26 cellular contexts compared by ENCODE assay signal in genomic region chr19:29538651-29539050, GRCh38. TPM values are rescaled to one million over a fixed set of nuclear protein-coding genes. Genes with fewer than 3 reads are reported as not detected.
DNase-seq lines count a peak whose midpoint lies in the region; ATAC-seq, FAIRE-seq and TF ChIP-seq lines count a peak whose summit lies in the region.
"Had no signal": no experiment of that assay in that cellular context is flagged by ENCODE, and none has a peak within 500 bp of the region (broad histone marks: within the 10 kb centered on the region; RNA-seq: fewer than 3 reads in every experiment).

No MANE protein-coding gene starts in this region.

- no peak overlapping the region for H3K27ac ChIP-seq in heart right ventricle
- H3K27ac ChIP-seq: A549; BLaER1 treated with 17β-estradiol and CSF1 and Interleukin-3, amounts not matched to agents 10 nM and 100 nM had no signal

- no peak for TF ChIP-seq CTCF in bronchial epithelial cell (IDR thresholded peaks at IDR 0.05; ENCODE audit: insufficient read depth, low read length, severe bottlenecking)
- no peak for TF ChIP-seq CTCF in heart right ventricle (IDR thresholded peaks at IDR 0.05)

- H3K27me3 ChIP-seq in bronchial epithelial cell (ENCODE audit: control insufficient read depth, insufficient read depth, low read length) (no peaks in the 10 kb centered on the region), heart right ventricle (peaks cover 0 to 54% (median 35%) of the 10 kb centered on the region in 7 donors)
- H3K27me3 ChIP-seq: BE2C; BLaER1 treated with 17β-estradiol and CSF1 and Interleukin-3, amounts not matched to agents 10 nM and 100 nM had no signal

- H3K4me1 ChIP-seq in heart right ventricle: no peaks in the 10 kb centered on the region
- H3K4me1 ChIP-seq: A549; BE2C; BLaER1 treated with 17β-estradiol and CSF1 and Interleukin-3, amounts not matched to agents 10 nM and 100 nM had no signal

- FAIRE-seq in bronchial epithelial cell (lab: Jason Lieb, UNC): peak; percentile 64
- FAIRE-seq: A549, D721Med, GM12878, GM19239 had no signal

- no peak for ATAC-seq in heart right ventricle
- ATAC-seq: A549, GM12878, GM23338, HCT116 had no signal

- intact Hi-C loops in heart right ventricle (cut with DNase I): no loop called here

- H3K36me3 ChIP-seq in bronchial epithelial cell (ENCODE audit: control insufficient read depth, insufficient read depth, low read length) (no peaks in the 10 kb centered on the region), heart right ventricle (no peaks in the 10 kb centered on the region)
- H3K36me3 ChIP-seq: BE2C; BLaER1 treated with 17β-estradiol and CSF1 and Interleukin-3, amounts not matched to agents 10 nM and 100 nM had no signal

- DNase-seq in activated effector memory CD4-positive, alpha-beta T cell treated with anti-CD3 and anti-CD28 coated beads, Interleukin-2, amount 50 U/mL, for 16 hours: peak; percentile 14
- DNase-seq in activated effector memory CD4-positive, alpha-beta T cell treated with Interleukin-2 at 50 U/mL for 16 hours: no peak
- DNase-seq in bronchial epithelial cell (ENCODE audit: low read depth) (no peak), mesenteric fat pad (ENCODE audit: low spot score) (peak; percentile 12), cerebellum (ENCODE audit: low spot score) (no peak), heart right ventricle (no peak), NCI-H446 (lab: John Stamatoyannopoulos, UW) (no peak)
- DNase-seq: 8988T; ACHN; AML-193; BE2C; CD8-positive, alpha-beta memory T cell; DMS 273 treated with DMSO at 0.1 percent for 48 hours; DMS79; EL; GDM1; HFFc6 had no signal

- WGBS in heart right ventricle, 2 donors: 57 to 66% methylated on average over 3 of the region's 3 CpGs

- no peaks in the 10 kb centered on the region for H3K9me3 ChIP-seq in heart right ventricle
- H3K9me3 ChIP-seq: BE2C had no signal

- H3K4me3 ChIP-seq in bronchial epithelial cell (ENCODE audit: low read depth, low read length): no peak overlapping the region
- H3K4me3 ChIP-seq in heart right ventricle: no peak overlapping the region
- H3K4me3 ChIP-seq: A549; BLaER1 treated with 17β-estradiol and CSF1 and Interleukin-3, amounts not matched to agents 10 nM and 100 nM; GM12878; GM23338 had no signal

RNA-seq across cellular contexts. Expression of gene VSTM2B, which starts 12.9 kb away (rescaled TPM):
- total RNA-seq in bronchial epithelial cell (not detected in 2 replicates), mesenteric fat pad (not detected), cerebellum (2.6 TPM), heart right ventricle (not detected)
- not detected for polyA plus RNA-seq in heart right ventricle
- total RNA-seq: CD4-positive, alpha-beta T cell; CD8-positive, alpha-beta memory T cell; GM12878; HFFc6 had no signal
- polyA plus RNA-seq: A549; CD14-positive monocyte; CD8-positive, alpha-beta memory T cell; GM12878 had no signal

Comparison
In these comparisons a context has a peak if more than half of its experiments do, and no peak if none do; other contexts are left out.
1. DNase-seq: peak in activated effector memory CD4-positive, alpha-beta T cell treated with anti-CD3 and anti-CD28 coated beads, Interleukin-2, amount 50 U/mL, for 16 hours (single experiment) and mesenteric fat pad (single experiment); none in activated effector memory CD4-positive, alpha-beta T cell treated with Interleukin-2 at 50 U/mL for 16 hours (single experiment), bronchial epithelial cell (single experiment), cerebellum (single experiment), heart right ventricle (0 of 2) and NCI-H446 (0 of 2).